In the genomic region with DNA sequence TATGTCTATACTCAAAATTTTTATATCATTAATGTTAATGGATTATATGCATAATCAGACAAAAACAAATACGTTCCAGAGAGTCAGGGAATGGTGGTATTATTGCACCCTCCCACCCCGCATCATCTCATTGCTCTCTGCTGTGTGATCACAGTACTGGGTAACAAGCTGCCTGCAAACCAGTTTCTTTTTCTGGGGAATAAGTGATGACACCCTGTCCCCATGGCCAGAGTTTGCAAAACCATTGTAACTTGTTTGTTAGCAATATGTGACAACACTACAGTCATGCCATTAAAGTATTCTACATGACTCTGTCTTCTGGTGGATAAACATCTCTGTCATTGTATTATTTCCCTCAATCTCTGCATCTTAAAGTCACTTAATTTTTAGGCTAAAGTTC, we compare ENCODE assay signal across 20 cellular contexts. TPM values are rescaled to one million over a fixed set of nuclear protein-coding genes. Genes with fewer than 3 reads are reported as not detected.
DNase-seq lines count a peak whose midpoint lies in the region; ATAC-seq and TF ChIP-seq lines count a peak whose summit lies in the region.
"Had no signal": no experiment of that assay in that cellular context is flagged by ENCODE, and none has a peak within 500 bp of the region (broad histone marks: within the 10 kb centered on the region; RNA-seq: fewer than 3 reads in every experiment).

No MANE protein-coding gene starts in this region.

- H4K20me1 ChIP-seq in fibroblast of lung (ENCODE audit: control insufficient read depth, extremely low read depth, insufficient read depth, low read length) = no peaks in the 10 kb centered on the region
- no peaks in the 10 kb centered on the region for H4K20me1 ChIP-seq in smooth muscle cell (ENCODE audit: low read depth)

- H3K9ac ChIP-seq in fibroblast of lung (ENCODE audit: insufficient read depth, low read length) (no peak overlapping the region), smooth muscle cell (ENCODE audit: low read depth) (peak overlapping the region; percentile 45)
- H3K9ac ChIP-seq: SK-N-SH had no signal

- no peak for TF ChIP-seq CTCF in CD8-positive, alpha-beta T cell (IDR thresholded peaks at IDR 0.05)
- TF ChIP-seq CTCF in Peyer's patch (IDR thresholded peaks at IDR 0.05) (no peak), fibroblast of lung (conservative IDR thresholded peaks at IDR 0.05 in 1 of 2, IDR thresholded peaks at IDR 0.05 in 1 of 2; ENCODE audit: low read depth in 1 of 2, low read length in 2 of 2) (no peak), smooth muscle cell (IDR thresholded peaks at IDR 0.05; ENCODE audit: borderline replicate concordance, insufficient read depth, poor library complexity, severe bottlenecking) (no peak)

- POLR2A ChIA-PET in CD8-positive, alpha-beta T cell (lab: Charles Lee) = no interaction called here

- no peak overlapping the region for H3K27ac ChIP-seq in CD8-positive, alpha-beta T cell (ENCODE audit: low read depth, low read length)
- peak overlapping the region in 3 of 4 donors; percentile 18 to 85 (median 38) for H3K27ac ChIP-seq in Peyer's patch
- peak overlapping the region; percentile 87 for H3K27ac ChIP-seq in fibroblast of lung (ENCODE audit: insufficient read depth, low read length)
- peak overlapping the region; percentile 78 for H3K27ac ChIP-seq in smooth muscle cell (ENCODE audit: low read depth)

- peaks cover 12% of the 10 kb centered on the region for H3F3A ChIP-seq in smooth muscle cell (ENCODE audit: low read depth)

- CTCF ChIA-PET in CD8-positive, alpha-beta T cell (lab: Charles Lee) = interaction anchor here (1.4 kb wide), 1 partner anchor 34 kb away, joined by 5 read pairs; no protein-coding TSS in a partner anchor

- ATAC-seq in CD8-positive, alpha-beta T cell = no peak
- ATAC-seq in HG03432 (IDR thresholded peaks at IDR 0.05; ENCODE audit: unreplicated experiment) (no peak), GM18870 (IDR thresholded peaks at IDR 0.05; ENCODE audit: unreplicated experiment) (no peak)
- ATAC-seq: GM23338; stimulated activated memory B cell treated with anti-CD40 and anti-IgM and Interleukin-4, amounts not matched to agents 10 μg/mL and 1 μg/mL and 100 μg/mL, for 72 hours; WTC11 had no signal

- H3K79me2 ChIP-seq in fibroblast of lung (ENCODE audit: control insufficient read depth, insufficient read depth, low read length) = peaks cover 67% of the 10 kb centered on the region
- peaks cover 9% of the 10 kb centered on the region for H3K79me2 ChIP-seq in smooth muscle cell (ENCODE audit: low read depth)

- no peaks in the 10 kb centered on the region for H3K27me3 ChIP-seq in CD8-positive, alpha-beta T cell (ENCODE audit: insufficient read depth, low read length)
- H3K27me3 ChIP-seq in Peyer's patch = no peaks in the 10 kb centered on the region
- H3K27me3 ChIP-seq in fibroblast of lung (ENCODE audit: control insufficient read depth, insufficient read depth, low read length) = no peaks in the 10 kb centered on the region
- H3K27me3 ChIP-seq in smooth muscle cell (ENCODE audit: low read depth) = no peaks in the 10 kb centered on the region
- H3K27me3 ChIP-seq: ovary had no signal

- no peak for DNase-seq in CD8-positive, alpha-beta T cell
- DNase-seq in Peyer's patch = no peak
- DNase-seq in fibroblast of lung (ENCODE audit: low read depth in 2 of 2) = no peak
- DNase-seq in smooth muscle cell (lab: John Stamatoyannopoulos, UW; ENCODE audit: unreplicated experiment) = no peak
- DNase-seq in ureter (ENCODE audit: low spot score) = no peak
- DNase-seq: endodermal cell; GF-D8; mesendoderm; NCI-H2081; NK-92 treated with Interleukin-12 subunit alpha and Interleukin-12 subunit beta, amount 100 ng/mL, for 24 hours; SK-N-SH; stimulated activated CD4-positive, alpha-beta T cell treated with anti-CD3 and anti-CD28 coated beads, Interleukin-4, amount 100 ng/mL, for 1 hour had no signal

- no peaks in the 10 kb centered on the region for H3K9me3 Mint-ChIP-seq in CD8-positive, alpha-beta T cell
- H3K9me3 Mint-ChIP-seq: activated T-helper 1 cell treated with anti-CD3 and anti-CD28 coated beads, Interleukin-12 subunit alpha, Interleukin-12 subunit beta, Interleukin-2, Interleukin-4 antibody, amounts not matched to agents 30 ng/mL and 10 ng/mL and 1 ng/mL, durations not matched to agents 14 hours and 24 hours and 36 hours; brain; endodermal cell; GM23338; stimulated activated memory B cell treated with anti-CD40 and anti-IgM and Interleukin-4, amounts not matched to agents 10 μg/mL and 1 μg/mL and 100 μg/mL, for 72 hours; WTC11 had no signal

- H3K4me1 ChIP-seq in CD8-positive, alpha-beta T cell (ENCODE audit: insufficient read depth, low read length) = peaks cover 56% of the 10 kb centered on the region
- H3K4me1 ChIP-seq in Peyer's patch (peaks cover 0 to 36% (median 13%) of the 10 kb centered on the region in 4 donors), fibroblast of lung (ENCODE audit: control insufficient read depth, extremely low read depth, insufficient read depth, low read length) (peaks cover 59% of the 10 kb centered on the region), smooth muscle cell (ENCODE audit: low read depth) (peaks cover 35% of the 10 kb centered on the region)

- H3K36me3 ChIP-seq in CD8-positive, alpha-beta T cell (ENCODE audit: insufficient read depth, low read length) = peaks cover 10% of the 10 kb centered on the region
- peaks cover 0 to 36% (median 3%) of the 10 kb centered on the region in 3 donors for H3K36me3 ChIP-seq in Peyer's patch
- peaks cover 10% of the 10 kb centered on the region for H3K36me3 ChIP-seq in fibroblast of lung (ENCODE audit: control insufficient read depth, insufficient read depth, low read length)
- no peaks in the 10 kb centered on the region for H3K36me3 ChIP-seq in smooth muscle cell (ENCODE audit: low read depth)
- H3K36me3 ChIP-seq: ovary had no signal

- no peaks in the 10 kb centered on the region for H3K27me3 Mint-ChIP-seq in CD8-positive, alpha-beta T cell (ENCODE audit: low read depth)
- H3K27me3 Mint-ChIP-seq: brain; stimulated activated memory B cell treated with anti-CD40 and anti-IgM and Interleukin-4, amounts not matched to agents 10 μg/mL and 1 μg/mL and 100 μg/mL, for 72 hours had no signal

- no peak for TF ChIP-seq POLR2A in Peyer's patch (IDR thresholded peaks at IDR 0.05)

- peaks cover 86% of the 10 kb centered on the region for H3K4me1 Mint-ChIP-seq in CD8-positive, alpha-beta T cell (ENCODE audit: low read depth)

- H3K4me2 ChIP-seq in fibroblast of lung (ENCODE audit: extremely low read depth, insufficient read depth, low read length) (no peak overlapping the region), smooth muscle cell (no peak overlapping the region)
- H3K4me2 ChIP-seq: GM23338, SK-N-SH had no signal

- H3K4me3 ChIP-seq in CD8-positive, alpha-beta T cell (ENCODE audit: low read depth, low read length) = no peak overlapping the region
- H3K4me3 ChIP-seq in Peyer's patch (no peak overlapping the region), fibroblast of lung (replicated peaks in 1 of 4; ENCODE audit: control extremely low read depth in 1 of 4, insufficient read depth in 1 of 4, low read depth in 3 of 4, low read length in 4 of 4) (no peak overlapping the region), smooth muscle cell (no peak overlapping the region)
- H3K4me3 ChIP-seq: GM23338, ovary had no signal

- intact Hi-C loops in CD8-positive, alpha-beta T cell (cut with DNase I, micrococcal nuclease) = loop anchor here in 1 of 2 experiments (10.0 kb wide), 1 partner anchor 173 kb away; the partner anchor contains the start of gene PXYLP1

- 96% methylated on average over 2 of the region's 2 CpGs for WGBS in smooth muscle cell (ENCODE audit: low lambda C conversion rate)

- H3K9me3 ChIP-seq in CD8-positive, alpha-beta T cell (ENCODE audit: low read length) = no peaks in the 10 kb centered on the region
- no peaks in the 10 kb centered on the region for H3K9me3 ChIP-seq in Peyer's patch
- no peaks in the 10 kb centered on the region for H3K9me3 ChIP-seq in fibroblast of lung (ENCODE audit: control insufficient read depth, insufficient read depth, low read depth, low read length)
- no peaks in the 10 kb centered on the region for H3K9me3 ChIP-seq in smooth muscle cell (replicated peaks; ENCODE audit: low read depth)
- H3K9me3 ChIP-seq: ovary, SK-N-SH had no signal

- H2AFZ ChIP-seq in fibroblast of lung (ENCODE audit: low read length) = no peak overlapping the region
- H2AFZ ChIP-seq in smooth muscle cell (ENCODE audit: low read depth) = no peak overlapping the region
- H2AFZ ChIP-seq: GM23338 had no signal

- peak overlapping the region; percentile 61 for H3K27ac Mint-ChIP-seq in CD8-positive, alpha-beta T cell
- H3K27ac Mint-ChIP-seq: activated T-helper 1 cell treated with anti-CD3 and anti-CD28 coated beads, Interleukin-12 subunit alpha, Interleukin-12 subunit beta, Interleukin-2, Interleukin-4 antibody, amounts not matched to agents 30 ng/mL and 10 ng/mL and 1 ng/mL, durations not matched to agents 14 hours and 24 hours and 36 hours; endodermal cell; GM23338; WTC11 had no signal

- H3K4me3 Mint-ChIP-seq in CD8-positive, alpha-beta T cell = no peak overlapping the region
- H3K4me3 Mint-ChIP-seq: activated T-helper 1 cell treated with anti-CD3 and anti-CD28 coated beads, Interleukin-12 subunit alpha, Interleukin-12 subunit beta, Interleukin-2, Interleukin-4 antibody, amounts not matched to agents 30 ng/mL and 10 ng/mL and 1 ng/mL, durations not matched to agents 14 hours and 24 hours and 36 hours; brain; endodermal cell; GM23338; stimulated activated memory B cell treated with anti-CD40 and anti-IgM and Interleukin-4, amounts not matched to agents 10 μg/mL and 1 μg/mL and 100 μg/mL, for 72 hours; WTC11 had no signal

- peaks cover 59% of the 10 kb centered on the region for H3K36me3 Mint-ChIP-seq in CD8-positive, alpha-beta T cell
- H3K36me3 Mint-ChIP-seq: WTC11 had no signal

RNA-seq across cellular contexts. Expression of gene ZBTB38, which starts 39.5 kb away (rescaled TPM):
- 10 to 100 TPM; 22.7 to 24.3 TPM for total RNA-seq in CD8-positive, alpha-beta T cell
- 100 to 1,000 TPM; 168 to 254 (median 184) TPM for total RNA-seq in Peyer's patch
- total RNA-seq in fibroblast of lung = 142 and 191 TPM in 2 replicates
- 64.0 and 96.0 TPM in 2 replicates for polyA plus RNA-seq in fibroblast of lung
- 41.3 and 85.4 TPM in 2 replicates for polyA plus RNA-seq in fibroblast of lung (2012)
- 105 and 128 TPM in 2 replicates for polyA minus RNA-seq in fibroblast of lung (ENCODE audit: low replicate concordance)
- 68.0 and 108 TPM in 2 replicates for total RNA-seq in smooth muscle cell
- polyA plus RNA-seq in smooth muscle cell = 21.7 and 22.2 TPM in 2 replicates
- total RNA-seq in ureter = 121 TPM
